17 cellular contexts compared by ENCODE assay signal in genomic region chr2:201090574-201090973, GRCh38. TPM values are rescaled to one million over a fixed set of nuclear protein-coding genes. Genes with fewer than 3 reads are reported as not detected.
A peak's percentile ranks its signal among the peaks of the same experiment; 100 is the strongest.
DNase-seq lines count a peak whose midpoint lies in the region; ATAC-seq, FAIRE-seq and TF ChIP-seq lines count a peak whose summit lies in the region.
"Had no signal": no experiment of that assay in that cellular context is flagged by ENCODE, and none has a peak within 500 bp of the region (broad histone marks: within the 10 kb centered on the region; RNA-seq: fewer than 3 reads in every experiment).

No MANE protein-coding gene starts in this region.

- no peak overlapping the region for H3K4me3 ChIP-seq in right lobe of liver
- H3K4me3 ChIP-seq in HepG2 (replicated peaks in 1 of 3; ENCODE audit: insufficient read depth in 1 of 3, low read depth in 2 of 3, low read length in 3 of 3): no peak overlapping the region
- H3K4me3 ChIP-seq in duodenal mucosa (ENCODE audit: low read depth in 1 of 2, low read length in 2 of 2): no peak overlapping the region
- H3K4me3 ChIP-seq in mesendoderm (ENCODE audit: low read length): no peak overlapping the region
- H3K4me3 ChIP-seq in transverse colon: no peak overlapping the region
- H3K4me3 ChIP-seq: GM23248, HAP-1 had no signal

- no peak for ATAC-seq in right lobe of liver
- ATAC-seq in HepG2: no peak

- TF ChIP-seq RAD21 in HepG2 (CRISPR knock-in tag; IDR thresholded peaks at IDR 0.05): no peak

- no peaks in the 10 kb centered on the region for H3K79me2 ChIP-seq in HepG2 (ENCODE audit: insufficient read depth, low read length)
- no peaks in the 10 kb centered on the region for H3K79me2 ChIP-seq in mesendoderm (ENCODE audit: control insufficient read depth, insufficient read depth, low read length)

- TF ChIP-seq POLR2A in right lobe of liver (IDR thresholded peaks at IDR 0.05): no peak
- no peak for TF ChIP-seq POLR2A in HepG2 (IDR thresholded peaks at IDR 0.05; ENCODE audit: insufficient read depth in 1 of 2, low read depth in 2 of 2, low read length in 2 of 2)
- no peak for TF ChIP-seq POLR2A in transverse colon (IDR thresholded peaks at IDR 0.05)

- intact Hi-C loops in right lobe of liver (cut with DNase I) (no loop called here), HepG2 (cut with micrococcal nuclease; ENCODE audit: unreplicated experiment) (no loop called here), transverse colon (cut with DNase I; ENCODE audit: low total_unique reads) (no loop called here)

- H3K4me1 ChIP-seq in right lobe of liver: peaks cover 0 to 15% (median 3%) of the 10 kb centered on the region in 4 donors
- peaks cover 12% of the 10 kb centered on the region for H3K4me1 ChIP-seq in HepG2 (ENCODE audit: insufficient read depth, low read length)
- H3K4me1 ChIP-seq in duodenal mucosa (ENCODE audit: control insufficient read depth in 1 of 2, insufficient read depth in 2 of 2, low read length in 2 of 2): no peaks in the 10 kb centered on the region
- no peaks in the 10 kb centered on the region for H3K4me1 ChIP-seq in mesendoderm (ENCODE audit: control insufficient read depth, low read depth, low read length)
- H3K4me1 ChIP-seq in transverse colon: no peaks in the 10 kb centered on the region
- H3K4me1 ChIP-seq: Caco-2, HAP-1 had no signal

- no TSS peak for BruUV-seq in HepG2 (replicated peaks; lab: Mats Ljungman, UMichigan)

- H3K9me3 ChIP-seq in right lobe of liver (no peaks in the 10 kb centered on the region), HepG2 (ENCODE audit: low read length) (no peaks in the 10 kb centered on the region), duodenal mucosa (ENCODE audit: control insufficient read depth in 1 of 2, low read length in 2 of 2) (no peaks in the 10 kb centered on the region), transverse colon (no peaks in the 10 kb centered on the region)
- H3K9me3 ChIP-seq: Caco-2, HAP-1 had no signal

- H3K4me2 ChIP-seq in HepG2 (ENCODE audit: low read depth, low read length) (no peak overlapping the region), mesendoderm (ENCODE audit: low read length) (no peak overlapping the region)

- CTCF ChIA-PET in HepG2 (lab: Yijun Ruan, JAX; ENCODE audit: low intra/inter-chr PET ratio, low total read pairs): no interaction called here

- peak overlapping the region; percentile 43 for H3K4ac ChIP-seq in mesendoderm (ENCODE audit: low read depth, low read length)

- WGBS in right lobe of liver (ENCODE audit: insufficient coverage, low coverage, low lambda C conversion rate, missing lambda C conversion rate): 79% methylated on average over 4 of the region's 4 CpGs
- 97% methylated on average over 4 of the region's 4 CpGs for WGBS in HepG2 (ENCODE audit: low lambda C conversion rate)
- no CpG with 5 or more reads among the region's 4 CpGs for WGBS in mesendoderm (ENCODE audit: extremely low coverage, insufficient coverage, low lambda C conversion rate)
- WGBS in transverse colon (ENCODE audit: low coverage in 1 of 2), 2 donors: 79 to 86% methylated on average over 2 to 4 of the region's 4 CpGs

- H3K36me3 ChIP-seq in right lobe of liver (peaks cover 0 to 11% (median 5%) of the 10 kb centered on the region in 4 donors), HepG2 (replicated peaks in 1 of 2; ENCODE audit: control insufficient read depth in 1 of 2, insufficient read depth in 2 of 2, low read length in 2 of 2) (peaks cover 1 to 6% of the 10 kb centered on the region in 2 experiments; a peak in 1 of 5 replicates), duodenal mucosa (ENCODE audit: control insufficient read depth in 1 of 2, insufficient read depth in 2 of 2, low read length in 2 of 2) (peaks cover 0 to 7% of the 10 kb centered on the region in 2 donors), mesendoderm (ENCODE audit: control insufficient read depth, insufficient read depth, low read length) (no peaks in the 10 kb centered on the region), transverse colon (peaks cover 0 to 25% (median 4%) of the 10 kb centered on the region in 4 donors)

- H4K5ac ChIP-seq in mesendoderm (ENCODE audit: low read length): no peak overlapping the region

- H3K27ac ChIP-seq in right lobe of liver: peak overlapping the region in 2 of 3 donors; percentile 71 to 72
- H3K27ac ChIP-seq in HepG2 (ENCODE audit: extremely low read length, insufficient read depth, low read length): no peak overlapping the region
- H3K27ac ChIP-seq in duodenal mucosa (ENCODE audit: low read depth, low read length): peak overlapping the region; percentile 10
- H3K27ac ChIP-seq in mesendoderm (ENCODE audit: low read depth, low read length): no peak overlapping the region
- no peak overlapping the region for H3K27ac ChIP-seq in transverse colon
- H3K27ac ChIP-seq: C4-2B, GM23248 had no signal

- H3K9ac ChIP-seq in HepG2 (ENCODE audit: insufficient read depth, low read depth, low read length) (no peak overlapping the region), duodenal mucosa (ENCODE audit: low read depth in 1 of 2, low read length in 2 of 2) (no peak overlapping the region), mesendoderm (ENCODE audit: low read length) (no peak overlapping the region)
- H3K9ac ChIP-seq: GM23248 had no signal

- no peak overlapping the region for H4K8ac ChIP-seq in mesendoderm (ENCODE audit: low read depth, low read length)

- in situ Hi-C loops in HepG2 (cut with HindIII; ENCODE audit: extremely low pct_ligation_motif_present, low pct_unique_long_range_greater_than_20kb): no loop called here
- in situ Hi-C loops in transverse colon (cut with MboI; ENCODE audit: low pct_ligation_motif_present in 1 of 4, low pct_unique_long_range_greater_than_20kb in 1 of 4, low sequenced_read_pairs in 3 of 4): no loop called here

- no peaks in the 10 kb centered on the region for H4K20me1 ChIP-seq in HepG2 (ENCODE audit: insufficient read depth, low read length)

- POLR2A ChIA-PET in HepG2 (lab: Yijun Ruan, JAX): interaction anchor here (0.7 to 1.8 kb wide), 2 partner anchors 25 to 293 kb away, joined by 3 to 4 read pairs; partner anchors contain the start of gene CFLAR

- no peak overlapping the region for H3K56ac ChIP-seq in mesendoderm (ENCODE audit: low read length)

- TF ChIP-seq EP300 in HepG2 (IDR thresholded peaks at IDR 0.05; ENCODE audit: low read depth in 2 of 2, low read length in 2 of 2): no peak
- no peak for TF ChIP-seq EP300 in HepG2 (CRISPR knock-in tag; IDR thresholded peaks at IDR 0.05; ENCODE audit: borderline replicate concordance)
- TF ChIP-seq EP300 in transverse colon (IDR thresholded peaks at IDR 0.05; ENCODE audit: low read depth): no peak

- no peaks in the 10 kb centered on the region for H3K27me3 ChIP-seq in right lobe of liver
- H3K27me3 ChIP-seq in HepG2 (ENCODE audit: control insufficient read depth in 1 of 2, insufficient read depth in 2 of 2, low read length in 2 of 2): no peaks in the 10 kb centered on the region
- no peaks in the 10 kb centered on the region for H3K27me3 ChIP-seq in duodenal mucosa (ENCODE audit: control insufficient read depth in 1 of 2, insufficient read depth in 2 of 2, low read length in 2 of 2)
- H3K27me3 ChIP-seq in mesendoderm (ENCODE audit: insufficient read depth, low read length, poor library complexity): no peaks in the 10 kb centered on the region
- H3K27me3 ChIP-seq in transverse colon: no peaks in the 10 kb centered on the region

- H3K79me1 ChIP-seq in mesendoderm (ENCODE audit: low read length): no peaks in the 10 kb centered on the region

- no peak overlapping the region for H2BK15ac ChIP-seq in mesendoderm (replicated peaks; ENCODE audit: low read depth)

- H3K18ac ChIP-seq in mesendoderm (ENCODE audit: low read length): no peak overlapping the region

- TF ChIP-seq CTCF in right lobe of liver (IDR thresholded peaks at IDR 0.05): no peak
- no peak for TF ChIP-seq CTCF in HepG2 (CRISPR knock-in tag; IDR thresholded peaks at IDR 0.05)
- TF ChIP-seq CTCF in transverse colon (IDR thresholded peaks at IDR 0.05): no peak

- H2BK120ac ChIP-seq in mesendoderm (ENCODE audit: low read depth, low read length): no peak overlapping the region

- no peak for FAIRE-seq in HepG2 (lab: Jason Lieb, UNC)
- FAIRE-seq: D721Med, GM12892, GM18507 had no signal

- DNase-seq in right lobe of liver (no peak), HepG2 (ENCODE audit: low spot score) (no peak), mesendoderm (peak; percentile 74), DMS79 treated with DMSO at 0.1 percent for 48 hours (lab: John Stamatoyannopoulos, UW) (no peak), transverse colon (no peak)
- DNase-seq: ACHN; Caco-2; CD4-positive, alpha-beta T cell; GDM1; GM23248; IMR-90 had no signal

- H2BK5ac ChIP-seq in mesendoderm (ENCODE audit: low read length): no peak overlapping the region

- no peak overlapping the region for H2AFZ ChIP-seq in HepG2 (ENCODE audit: low read length)
- H2AFZ ChIP-seq: GM23248 had no signal

- H3K23ac ChIP-seq in mesendoderm (ENCODE audit: low read length): no peak overlapping the region

- H2AK5ac ChIP-seq in mesendoderm (ENCODE audit: low read length): no peak overlapping the region

RNA-seq across cellular contexts. Expression of gene NDUFB3, which starts 18.8 kb away (rescaled TPM):
- 10 to 100 TPM; 44.5 to 63.9 (median 48.7) TPM for total RNA-seq in right lobe of liver
- 159 and 209 TPM in 2 replicates for total RNA-seq in HepG2 (2016; rRNA removed; fragmentation: Illumina TruSeq; extraction: Trizol)
- 56.0 and 58.0 TPM in 2 replicates for total RNA-seq in HepG2 (2016; cell fraction: cytosol; rRNA removed; fragmentation: Illumina TruSeq; extraction: Trizol; ENCODE audit: low read depth)
- total RNA-seq in HepG2 (2016; cell fraction: insoluble cytoplasmic fraction; rRNA removed; fragmentation: Illumina TruSeq; extraction: Trizol): 164 and 215 TPM in 2 replicates
- 60.5 and 64.6 TPM in 2 replicates for total RNA-seq in HepG2 (2016; cell fraction: membrane; rRNA removed; fragmentation: Illumina TruSeq; extraction: Trizol)
- total RNA-seq in HepG2 (2016; cell fraction: nucleus; rRNA removed; fragmentation: Illumina TruSeq; extraction: Trizol): 55.8 and 67.5 TPM in 2 replicates
- polyA plus RNA-seq in HepG2 (2011; rRNA removed): 34.2 and 50.7 TPM in 2 replicates
- polyA plus RNA-seq in HepG2 (2011; cell fraction: cytosol; rRNA removed): 25.8 and 33.0 TPM in 2 replicates
- polyA plus RNA-seq in HepG2 (2011; cell fraction: nucleus; rRNA removed): 5.1 and 8.3 TPM in 2 replicates
- polyA plus RNA-seq in HepG2 (2012): 55.8 and 87.1 TPM in 2 replicates
- 51.9 and 59.2 TPM in 2 replicates for polyA plus RNA-seq in HepG2 (2016; cell fraction: cytosol; fragmentation: Illumina TruSeq; extraction: Trizol; ENCODE audit: low read depth)
- 176 and 191 TPM in 2 replicates for polyA plus RNA-seq in HepG2 (2016; cell fraction: insoluble cytoplasmic fraction; fragmentation: Illumina TruSeq; extraction: Trizol; ENCODE audit: low read depth)
- 52.6 and 60.1 TPM in 2 replicates for polyA plus RNA-seq in HepG2 (2016; cell fraction: membrane; fragmentation: Illumina TruSeq; extraction: Trizol; ENCODE audit: low read depth)
- 76.4 and 93.0 TPM in 2 replicates for polyA plus RNA-seq in HepG2 (2016; cell fraction: nucleus; fragmentation: Illumina TruSeq; extraction: Trizol; ENCODE audit: insufficient read depth, low read depth)
- polyA minus RNA-seq in HepG2 (2011; rRNA and poly(A)+ RNA removed; ENCODE audit: low replicate concordance): 3.1 and 3.5 TPM in 2 replicates
- polyA minus RNA-seq in HepG2 (2011; cell fraction: cytosol; rRNA and poly(A)+ RNA removed): 7.5 and 14.3 TPM in 2 replicates
- 5.8 and 7.6 TPM in 2 replicates for polyA minus RNA-seq in HepG2 (2011; cell fraction: nucleus; rRNA and poly(A)+ RNA removed)
- polyA plus RNA-seq in mesendoderm (2013, experiment 1 of 2): 98.6 TPM
- polyA plus RNA-seq in mesendoderm (2013, experiment 2 of 2): 101 TPM
- total RNA-seq in transverse colon: 100 to 1,000 TPM in 1 of 4 donors, 10 to 100 TPM in 1, 1 to 10 TPM in 2; 2.2 to 111 (median 44.9) TPM

RNA-seq across cellular contexts. Expression of gene HYCC2, which starts 19.1 kb away (rescaled TPM):
- 10 to 100 TPM in 3 of 6 experiments, 1 to 10 TPM in 3; 5.5 to 14.0 (median 10.3) TPM for total RNA-seq in right lobe of liver
- 13.9 and 21.5 TPM in 2 replicates for total RNA-seq in HepG2 (2016; rRNA removed; fragmentation: Illumina TruSeq; extraction: Trizol)
- total RNA-seq in HepG2 (2016; cell fraction: cytosol; rRNA removed; fragmentation: Illumina TruSeq; extraction: Trizol; ENCODE audit: low read depth): 10.8 and 15.2 TPM in 2 replicates
- total RNA-seq in HepG2 (2016; cell fraction: insoluble cytoplasmic fraction; rRNA removed; fragmentation: Illumina TruSeq; extraction: Trizol): 12.3 and 19.7 TPM in 2 replicates
- total RNA-seq in HepG2 (2016; cell fraction: membrane; rRNA removed; fragmentation: Illumina TruSeq; extraction: Trizol): 6.7 and 8.6 TPM in 2 replicates
- total RNA-seq in HepG2 (2016; cell fraction: nucleus; rRNA removed; fragmentation: Illumina TruSeq; extraction: Trizol): 21.7 and 22.1 TPM in 2 replicates
- 4.2 and 4.7 TPM in 2 replicates for polyA plus RNA-seq in HepG2 (2011; rRNA removed)
- 1.4 and 1.9 TPM in 2 replicates for polyA plus RNA-seq in HepG2 (2011; cell fraction: cytosol; rRNA removed)
- 5.6 and 7.8 TPM in 2 replicates for polyA plus RNA-seq in HepG2 (2011; cell fraction: nucleus; rRNA removed)
- 4.6 and 5.7 TPM in 2 replicates for polyA plus RNA-seq in HepG2 (2012)
- 0.23 and 0.41 TPM in 2 replicates for polyA plus RNA-seq in HepG2 (2016; cell fraction: cytosol; fragmentation: Illumina TruSeq; extraction: Trizol; ENCODE audit: low read depth)
- polyA plus RNA-seq in HepG2 (2016; cell fraction: insoluble cytoplasmic fraction; fragmentation: Illumina TruSeq; extraction: Trizol; ENCODE audit: low read depth): 6.3 and 6.9 TPM in 2 replicates
- 1.8 TPM in 2 replicates for polyA plus RNA-seq in HepG2 (2016; cell fraction: membrane; fragmentation: Illumina TruSeq; extraction: Trizol; ENCODE audit: low read depth)
- 14.7 and 15.8 TPM in 2 replicates for polyA plus RNA-seq in HepG2 (2016; cell fraction: nucleus; fragmentation: Illumina TruSeq; extraction: Trizol; ENCODE audit: insufficient read depth, low read depth)
- polyA minus RNA-seq in HepG2 (2011; rRNA and poly(A)+ RNA removed; ENCODE audit: low replicate concordance): 7.4 and 8.7 TPM in 2 replicates
- polyA minus RNA-seq in HepG2 (2011; cell fraction: cytosol; rRNA and poly(A)+ RNA removed): 4.7 and 4.9 TPM in 2 replicates
- polyA minus RNA-seq in HepG2 (2011; cell fraction: nucleus; rRNA and poly(A)+ RNA removed): 58.8 and 59.6 TPM in 2 replicates
- 4.1 TPM for polyA plus RNA-seq in mesendoderm (2013, experiment 1 of 2)
- polyA plus RNA-seq in mesendoderm (2013, experiment 2 of 2): 4.1 TPM
- total RNA-seq in transverse colon: 100 to 1,000 TPM in 1 of 4 donors, 10 to 100 TPM in 3; 23.9 to 104 (median 35.8) TPM

RNA-seq across cellular contexts. Expression of gene CFLAR, which starts 25.4 kb away (rescaled TPM):
- 10 to 100 TPM; 50.2 to 85.4 (median 66.3) TPM for total RNA-seq in right lobe of liver
- total RNA-seq in HepG2 (2016; rRNA removed; fragmentation: Illumina TruSeq; extraction: Trizol): 92.1 and 109 TPM in 2 replicates
- total RNA-seq in HepG2 (2016; cell fraction: cytosol; rRNA removed; fragmentation: Illumina TruSeq; extraction: Trizol; ENCODE audit: low read depth): 30.7 and 32.1 TPM in 2 replicates
- total RNA-seq in HepG2 (2016; cell fraction: insoluble cytoplasmic fraction; rRNA removed; fragmentation: Illumina TruSeq; extraction: Trizol): 93.7 and 102 TPM in 2 replicates
- 40.1 and 45.4 TPM in 2 replicates for total RNA-seq in HepG2 (2016; cell fraction: membrane; rRNA removed; fragmentation: Illumina TruSeq; extraction: Trizol)
- total RNA-seq in HepG2 (2016; cell fraction: nucleus; rRNA removed; fragmentation: Illumina TruSeq; extraction: Trizol): 117 and 122 TPM in 2 replicates
- polyA plus RNA-seq in HepG2 (2011; rRNA removed): 37.3 and 43.8 TPM in 2 replicates
- 20.7 and 26.9 TPM in 2 replicates for polyA plus RNA-seq in HepG2 (2011; cell fraction: cytosol; rRNA removed)
- 67.5 and 77.8 TPM in 2 replicates for polyA plus RNA-seq in HepG2 (2011; cell fraction: nucleus; rRNA removed)
- 46.4 and 55.2 TPM in 2 replicates for polyA plus RNA-seq in HepG2 (2012)
- polyA plus RNA-seq in HepG2 (2016; cell fraction: cytosol; fragmentation: Illumina TruSeq; extraction: Trizol; ENCODE audit: low read depth): 12.3 and 18.6 TPM in 2 replicates
- polyA plus RNA-seq in HepG2 (2016; cell fraction: insoluble cytoplasmic fraction; fragmentation: Illumina TruSeq; extraction: Trizol; ENCODE audit: low read depth): 85.8 and 89.0 TPM in 2 replicates
- polyA plus RNA-seq in HepG2 (2016; cell fraction: membrane; fragmentation: Illumina TruSeq; extraction: Trizol; ENCODE audit: low read depth): 27.6 and 32.5 TPM in 2 replicates
- 97.6 and 113 TPM in 2 replicates for polyA plus RNA-seq in HepG2 (2016; cell fraction: nucleus; fragmentation: Illumina TruSeq; extraction: Trizol; ENCODE audit: insufficient read depth, low read depth)
- 26.0 and 106 TPM in 2 replicates for polyA minus RNA-seq in HepG2 (2011; rRNA and poly(A)+ RNA removed; ENCODE audit: low replicate concordance)
- 21.5 and 23.9 TPM in 2 replicates for polyA minus RNA-seq in HepG2 (2011; cell fraction: cytosol; rRNA and poly(A)+ RNA removed)
- 213 and 290 TPM in 2 replicates for polyA minus RNA-seq in HepG2 (2011; cell fraction: nucleus; rRNA and poly(A)+ RNA removed)
- 5.4 TPM for polyA plus RNA-seq in mesendoderm (2013, experiment 1 of 2)
- polyA plus RNA-seq in mesendoderm (2013, experiment 2 of 2): 5.5 TPM
- 100 to 1,000 TPM; 148 to 449 (median 323) TPM for total RNA-seq in transverse colon

Comparison
In these comparisons a context has a peak if more than half of its experiments do, and no peak if none do; other contexts are left out.
1. H3K27ac ChIP-seq: peak in right lobe of liver (2 of 3) and duodenal mucosa (single experiment); none in HepG2 (single experiment), mesendoderm (single experiment) and transverse colon (0 of 4).